In the genomic region with DNA sequence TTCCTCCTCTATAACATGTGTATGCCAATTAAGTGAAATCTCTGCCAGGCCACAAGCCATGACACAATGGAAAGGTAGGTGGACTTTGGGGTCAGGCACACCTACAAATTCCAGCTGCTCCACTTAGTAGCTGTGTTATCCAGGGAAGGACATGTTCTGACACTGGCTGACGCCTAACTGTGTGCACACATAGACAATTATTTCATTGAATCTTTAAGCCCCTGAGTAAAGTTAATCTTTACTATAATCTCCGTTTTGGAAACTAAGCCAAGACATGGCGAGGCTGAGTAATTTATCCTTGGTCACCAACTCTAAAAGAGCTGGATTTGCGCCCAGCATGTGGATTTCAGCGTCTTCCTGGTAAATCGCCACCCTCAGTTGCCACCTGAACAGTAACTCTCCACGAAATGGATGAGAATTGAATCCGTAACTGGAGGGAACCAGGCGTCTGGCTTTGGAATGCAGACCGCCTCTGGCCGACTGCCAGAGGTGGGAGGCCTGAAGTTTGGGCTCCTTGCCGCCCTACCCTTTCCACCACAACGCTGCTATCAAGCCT, we compare ENCODE assay signal across 8 cellular contexts. TPM values are rescaled to one million over a fixed set of nuclear protein-coding genes. Genes with fewer than 3 reads are reported as not detected.
A peak's percentile ranks its signal among the peaks of the same experiment; 100 is the strongest.
DNase-seq lines count a peak whose midpoint lies in the region; ATAC-seq and TF ChIP-seq lines count a peak whose summit lies in the region.

No MANE protein-coding gene starts in this region.

- TF ChIP-seq CTCF in thoracic aorta (IDR thresholded peaks at IDR 0.05), result no peak

- H3K36me3 Mint-ChIP-seq in activated naive CD8-positive, alpha-beta T cell treated with anti-CD3 and anti-CD28 coated beads, Interleukin-2, amount 10 ng/mL, durations not matched to agents 7 days and 5 days, result peaks cover 19% of the 10 kb centered on the region

- no peak for ATAC-seq in activated naive CD8-positive, alpha-beta T cell treated with anti-CD3 and anti-CD28 coated beads, Interleukin-2, amount 10 ng/mL, durations not matched to agents 7 days and 5 days (ENCODE audit: low read depth)
- no peak for ATAC-seq in thoracic aorta (ENCODE audit: insufficient number of reproducible peaks, low FRiP score, low read depth)
- ATAC-seq in GM19328 (IDR thresholded peaks at IDR 0.05; ENCODE audit: unreplicated experiment), result no peak
- ATAC-seq in HG03175 (IDR thresholded peaks at IDR 0.05; ENCODE audit: unreplicated experiment), result no peak

- H3K4me3 Mint-ChIP-seq in activated naive CD8-positive, alpha-beta T cell treated with anti-CD3 and anti-CD28 coated beads, Interleukin-2, amount 10 ng/mL, durations not matched to agents 7 days and 5 days, result peak overlapping the region; percentile 96

- H3K4me1 ChIP-seq in thoracic aorta (ENCODE audit: control insufficient read depth in 1 of 2, low read depth in 2 of 2), result peaks cover 8 to 41% of the 10 kb centered on the region in 2 donors
- peaks cover 13% of the 10 kb centered on the region for H3K4me1 ChIP-seq in effector memory CD4-positive, alpha-beta T cell (ENCODE audit: control insufficient read depth, insufficient read depth, low read length, poor library complexity, severe bottlenecking)

- H3K9me3 Mint-ChIP-seq in activated naive CD8-positive, alpha-beta T cell treated with anti-CD3 and anti-CD28 coated beads, Interleukin-2, amount 10 ng/mL, durations not matched to agents 7 days and 5 days, result no peaks in the 10 kb centered on the region

- H3K36me3 ChIP-seq in thoracic aorta, result peaks cover 13% of the 10 kb centered on the region
- H3K36me3 ChIP-seq in effector memory CD4-positive, alpha-beta T cell (ENCODE audit: control insufficient read depth, insufficient read depth, low read length), result peaks cover 19% of the 10 kb centered on the region

- H3K4me3 ChIP-seq in thoracic aorta, result peak overlapping the region; percentile 71
- H3K4me3 ChIP-seq in effector memory CD4-positive, alpha-beta T cell (ENCODE audit: insufficient read depth, low read depth, low read length, poor library complexity, severe bottlenecking), result no peak overlapping the region

- H3K27ac Mint-ChIP-seq in activated naive CD8-positive, alpha-beta T cell treated with anti-CD3 and anti-CD28 coated beads, Interleukin-2, amount 10 ng/mL, durations not matched to agents 7 days and 5 days, result peak overlapping the region; percentile 91

- no peaks in the 10 kb centered on the region for H3K9me3 ChIP-seq in thoracic aorta
- no peaks in the 10 kb centered on the region for H3K9me3 ChIP-seq in effector memory CD4-positive, alpha-beta T cell (ENCODE audit: control insufficient read depth, low read length)

- peaks cover 15% of the 10 kb centered on the region for H3K4me1 Mint-ChIP-seq in activated naive CD8-positive, alpha-beta T cell treated with anti-CD3 and anti-CD28 coated beads, Interleukin-2, amount 10 ng/mL, durations not matched to agents 7 days and 5 days

- peak overlapping the region; percentile 26 to 42 for H3K27ac ChIP-seq in thoracic aorta
- no peak overlapping the region for H3K27ac ChIP-seq in effector memory CD4-positive, alpha-beta T cell (ENCODE audit: insufficient read depth, low read length, poor library complexity, severe bottlenecking)

- POLR2A ChIA-PET in activated naive CD8-positive, alpha-beta T cell treated with anti-CD3 and anti-CD28 coated beads, Interleukin-2, amount 10 ng/mL, durations not matched to agents 7 days and 5 days (lab: Charles Lee), result no interaction called here

- H3K27me3 ChIP-seq in thoracic aorta (replicated peaks; ENCODE audit: insufficient read depth), result no peaks in the 10 kb centered on the region
- no peaks in the 10 kb centered on the region for H3K27me3 ChIP-seq in effector memory CD4-positive, alpha-beta T cell (replicated peaks; ENCODE audit: control insufficient read depth, insufficient read depth, low read length, poor library complexity, severe bottlenecking)

- DNase-seq in AG20443 (ENCODE audit: low spot score), result peak; percentile 18
- peak; percentile 74 for DNase-seq in HK-2 (ENCODE audit: unreplicated experiment)
- DNase-seq in activated naive CD8-positive, alpha-beta T cell treated with anti-CD3 and anti-CD28 coated beads, Interleukin-2, amount 10 ng/mL, durations not matched to agents 7 days and 5 days, result no peak
- DNase-seq in left kidney (ENCODE audit: low read depth, low spot score), result peak; percentile 15
- DNase-seq in thoracic aorta (ENCODE audit: low spot score), result no peak
- DNase-seq in effector memory CD4-positive, alpha-beta T cell, result no peak

- no peaks in the 10 kb centered on the region for H3K27me3 Mint-ChIP-seq in activated naive CD8-positive, alpha-beta T cell treated with anti-CD3 and anti-CD28 coated beads, Interleukin-2, amount 10 ng/mL, durations not matched to agents 7 days and 5 days

RNA-seq across cellular contexts. Expression of gene SNRPE, which starts 0.9 kb away (rescaled TPM):
- 100 to 1,000 TPM; 128 to 154 TPM for total RNA-seq in activated naive CD8-positive, alpha-beta T cell treated with anti-CD3 and anti-CD28 coated beads, Interleukin-2, amount 10 ng/mL, durations not matched to agents 7 days and 5 days
- 10 to 100 TPM; 16.8 to 55.3 TPM for total RNA-seq in thoracic aorta

Comparison
In these comparisons a context has a peak if more than half of its experiments do, and no peak if none do; other contexts are left out.
1. DNase-seq: peak in AG20443 (single experiment), HK-2 (single experiment) and left kidney (single experiment); none in activated naive CD8-positive, alpha-beta T cell treated with anti-CD3 and anti-CD28 coated beads, Interleukin-2, amount 10 ng/mL, durations not matched to agents 7 days and 5 days (single experiment), thoracic aorta (single experiment) and effector memory CD4-positive, alpha-beta T cell (0 of 3).